ENCODE assay signal across 15 cellular contexts in genomic region chr4:1903035-1903434, GRCh38. TPM values are rescaled to one million over a fixed set of nuclear protein-coding genes. Genes with fewer than 3 reads are reported as not detected.
A peak's percentile ranks its signal among the peaks of the same experiment; 100 is the strongest.
DNase-seq lines count a peak whose midpoint lies in the region; ATAC-seq lines count a peak whose summit lies in the region.
"Had no signal": no experiment of that assay in that cellular context is flagged by ENCODE, and none has a peak within 500 bp of the region (broad histone marks: within the 10 kb centered on the region; RNA-seq: fewer than 3 reads in every experiment).

No MANE protein-coding gene starts in this region.

- intact Hi-C loops in activated CD4-positive, alpha-beta memory T cell treated with anti-CD3 and anti-CD28 coated beads for 36 hours (cut with micrococcal nuclease) = no loop called here

- no peaks in the 10 kb centered on the region for H3K9me3 Mint-ChIP-seq in activated CD4-positive, alpha-beta T cell treated with anti-CD3 and anti-CD28 coated beads, Interleukin-2, amount 10 ng/mL, durations not matched to agents 7 days and 5 days
- no peaks in the 10 kb centered on the region for H3K9me3 Mint-ChIP-seq in activated CD4-positive, alpha-beta memory T cell treated with anti-CD3 and anti-CD28 coated beads for 36 hours
- H3K9me3 Mint-ChIP-seq in stimulated activated naive B cell treated with anti-CD40 and anti-IgM and Interleukin-4, amounts not matched to agents 10 μg/mL and 1 μg/mL and 100 μg/mL, for 72 hours = no peaks in the 10 kb centered on the region
- H3K9me3 Mint-ChIP-seq in CD8-positive, alpha-beta memory T cell = no peaks in the 10 kb centered on the region

- H3K27ac ChIP-seq in CD8-positive, alpha-beta memory T cell (ENCODE audit: low read depth, low read length) = no peak overlapping the region
- H3K27ac ChIP-seq: BLaER1 treated with 17β-estradiol and CSF1 and Interleukin-3, amounts not matched to agents 10 nM and 100 nM; GM23248 had no signal

- H3K36me3 Mint-ChIP-seq in activated CD4-positive, alpha-beta T cell treated with anti-CD3 and anti-CD28 coated beads, Interleukin-2, amount 10 ng/mL, durations not matched to agents 7 days and 5 days (ENCODE audit: low read depth) = peaks cover 71% of the 10 kb centered on the region
- peaks cover 57% of the 10 kb centered on the region for H3K36me3 Mint-ChIP-seq in activated CD4-positive, alpha-beta memory T cell treated with anti-CD3 and anti-CD28 coated beads for 36 hours
- H3K36me3 Mint-ChIP-seq in stimulated activated naive B cell treated with anti-CD40 and anti-IgM and Interleukin-4, amounts not matched to agents 10 μg/mL and 1 μg/mL and 100 μg/mL, for 72 hours = peaks cover 37 to 53% of the 10 kb centered on the region in 2 donors
- peaks cover 0 to 64% (median 15%) of the 10 kb centered on the region in 3 donors for H3K36me3 Mint-ChIP-seq in CD8-positive, alpha-beta memory T cell

- no peak overlapping the region for H3K4me3 ChIP-seq in CD8-positive, alpha-beta memory T cell (ENCODE audit: low read length)
- H3K4me3 ChIP-seq: BLaER1 treated with 17β-estradiol and CSF1 and Interleukin-3, amounts not matched to agents 10 nM and 100 nM; GM23248 had no signal

- H3K27me3 Mint-ChIP-seq in activated CD4-positive, alpha-beta T cell treated with anti-CD3 and anti-CD28 coated beads, Interleukin-2, amount 10 ng/mL, durations not matched to agents 7 days and 5 days = no peaks in the 10 kb centered on the region
- H3K27me3 Mint-ChIP-seq in activated CD4-positive, alpha-beta memory T cell treated with anti-CD3 and anti-CD28 coated beads for 36 hours = no peaks in the 10 kb centered on the region
- no peaks in the 10 kb centered on the region for H3K27me3 Mint-ChIP-seq in stimulated activated naive B cell treated with anti-CD40 and anti-IgM and Interleukin-4, amounts not matched to agents 10 μg/mL and 1 μg/mL and 100 μg/mL, for 72 hours
- peaks cover 0 to 2% of the 10 kb centered on the region in 2 donors for H3K27me3 Mint-ChIP-seq in CD8-positive, alpha-beta memory T cell

- H3K36me3 ChIP-seq in CD8-positive, alpha-beta memory T cell (ENCODE audit: insufficient read depth, low read length) = peaks cover 17% of the 10 kb centered on the region

- CTCF ChIA-PET in activated CD4-positive, alpha-beta T cell treated with anti-CD3 and anti-CD28 coated beads, Interleukin-2, amount 10 ng/mL, durations not matched to agents 7 days and 5 days (lab: Charles Lee) = interaction anchor here (0.8 to 1.6 kb wide), 4 partner anchors 16 to 159 kb away, joined by 3 to 4 read pairs (median 4); no protein-coding TSS in a partner anchor
- CTCF ChIA-PET in activated CD4-positive, alpha-beta memory T cell treated with anti-CD3 and anti-CD28 coated beads for 36 hours (lab: Charles Lee) = interaction anchor here (1.1 to 6.5 kb wide), 3 partner anchors 11 to 94 kb away, joined by 3 to 55 read pairs (median 4); partner anchors contain the start of gene LETM1
- CTCF ChIA-PET in CD8-positive, alpha-beta memory T cell (lab: Charles Lee) = interaction anchor here (0.5 to 7.4 kb wide), 2 partner anchors 91 to 157 kb away, joined by 3 to 126 read pairs; no protein-coding TSS in a partner anchor

- peaks cover 14% of the 10 kb centered on the region for H3K4me1 ChIP-seq in CD8-positive, alpha-beta memory T cell (ENCODE audit: insufficient read depth, low read length)

- no peak for ATAC-seq in stimulated activated naive B cell treated with anti-CD40 and anti-IgM and Interleukin-4, amounts not matched to agents 10 μg/mL and 1 μg/mL and 100 μg/mL, for 72 hours (replicated peaks)

- H3K4me3 Mint-ChIP-seq in activated CD4-positive, alpha-beta T cell treated with anti-CD3 and anti-CD28 coated beads, Interleukin-2, amount 10 ng/mL, durations not matched to agents 7 days and 5 days = no peak overlapping the region
- H3K4me3 Mint-ChIP-seq in activated CD4-positive, alpha-beta memory T cell treated with anti-CD3 and anti-CD28 coated beads for 36 hours = no peak overlapping the region
- no peak overlapping the region for H3K4me3 Mint-ChIP-seq in stimulated activated naive B cell treated with anti-CD40 and anti-IgM and Interleukin-4, amounts not matched to agents 10 μg/mL and 1 μg/mL and 100 μg/mL, for 72 hours
- no peak overlapping the region for H3K4me3 Mint-ChIP-seq in CD8-positive, alpha-beta memory T cell

- H3K27ac Mint-ChIP-seq in activated CD4-positive, alpha-beta T cell treated with anti-CD3 and anti-CD28 coated beads, Interleukin-2, amount 10 ng/mL, durations not matched to agents 7 days and 5 days = no peak overlapping the region
- no peak overlapping the region for H3K27ac Mint-ChIP-seq in activated CD4-positive, alpha-beta memory T cell treated with anti-CD3 and anti-CD28 coated beads for 36 hours
- H3K27ac Mint-ChIP-seq in stimulated activated naive B cell treated with anti-CD40 and anti-IgM and Interleukin-4, amounts not matched to agents 10 μg/mL and 1 μg/mL and 100 μg/mL, for 72 hours = peak overlapping the region; percentile 63
- peak overlapping the region in 3 of 8 donors; percentile 11 to 37 (median 13) for H3K27ac Mint-ChIP-seq in CD8-positive, alpha-beta memory T cell

- DNase-seq in activated CD4-positive, alpha-beta T cell treated with anti-CD3 and anti-CD28 coated beads for 48 hours = peak; percentile 23
- DNase-seq in activated CD4-positive, alpha-beta T cell treated with anti-CD3 and anti-CD28 coated beads, Interleukin-2, amount 10 ng/mL, durations not matched to agents 7 days and 5 days = no peak
- DNase-seq in stimulated activated CD4-positive, alpha-beta T cell treated with anti-CD3 and anti-CD28 coated beads, Interleukin-15, amount 100 ng/mL, for 24 hours = peak; percentile 34
- DNase-seq in stimulated activated CD4-positive, alpha-beta T cell treated with anti-CD3 and anti-CD28 coated beads, Interleukin-12 subunit alpha, Interleukin-12 subunit beta, amount 100 ng/mL, for 4 hours = no peak
- DNase-seq in activated CD4-positive, alpha-beta memory T cell treated with anti-CD3 and anti-CD28 coated beads for 36 hours = peak; percentile 20
- DNase-seq in stimulated activated naive B cell treated with anti-CD40 and anti-IgM and Interleukin-4, amounts not matched to agents 10 μg/mL and 1 μg/mL and 100 μg/mL, for 72 hours = no peak
- DNase-seq in NCI-H524 (lab: John Stamatoyannopoulos, UW) = no peak
- DNase-seq in CD8-positive, alpha-beta memory T cell = no peak
- DNase-seq: GF-D8, GM23248, HCEC 1CT, NCI-H187 treated with DMSO at 0.1 percent for 48 hours, NCI-H446, OCI-M1 had no signal

- no peaks in the 10 kb centered on the region for H3K9me3 ChIP-seq in CD8-positive, alpha-beta memory T cell (ENCODE audit: low read length)
- H3K9me3 ChIP-seq: BLaER1 treated with 17β-estradiol and CSF1 and Interleukin-3, amounts not matched to agents 10 nM and 100 nM had no signal

- H3K4me1 Mint-ChIP-seq in activated CD4-positive, alpha-beta T cell treated with anti-CD3 and anti-CD28 coated beads, Interleukin-2, amount 10 ng/mL, durations not matched to agents 7 days and 5 days = peaks cover 70% of the 10 kb centered on the region
- peaks cover 37% of the 10 kb centered on the region for H3K4me1 Mint-ChIP-seq in activated CD4-positive, alpha-beta memory T cell treated with anti-CD3 and anti-CD28 coated beads for 36 hours (ENCODE audit: low read depth)
- peaks cover 9 to 11% of the 10 kb centered on the region in 2 donors for H3K4me1 Mint-ChIP-seq in stimulated activated naive B cell treated with anti-CD40 and anti-IgM and Interleukin-4, amounts not matched to agents 10 μg/mL and 1 μg/mL and 100 μg/mL, for 72 hours
- H3K4me1 Mint-ChIP-seq in CD8-positive, alpha-beta memory T cell = peaks cover 11 to 30% (median 18%) of the 10 kb centered on the region in 3 donors

- POLR2A ChIA-PET in activated CD4-positive, alpha-beta T cell treated with anti-CD3 and anti-CD28 coated beads, Interleukin-2, amount 10 ng/mL, durations not matched to agents 7 days and 5 days (lab: Charles Lee) = no interaction called here
- POLR2A ChIA-PET in activated CD4-positive, alpha-beta memory T cell treated with anti-CD3 and anti-CD28 coated beads for 36 hours (lab: Charles Lee) = no interaction called here
- POLR2A ChIA-PET in CD8-positive, alpha-beta memory T cell (lab: Charles Lee) = no interaction called here

- H3K27me3 ChIP-seq in CD8-positive, alpha-beta memory T cell (ENCODE audit: insufficient read depth, low read length, poor library complexity, severe bottlenecking) = no peaks in the 10 kb centered on the region
- H3K27me3 ChIP-seq: BLaER1 treated with 17β-estradiol and CSF1 and Interleukin-3, amounts not matched to agents 10 nM and 100 nM had no signal

RNA-seq across cellular contexts. Expression of gene NSD2, which starts 31.8 kb away (rescaled TPM):
- total RNA-seq in activated CD4-positive, alpha-beta T cell treated with anti-CD3 and anti-CD28 coated beads, Interleukin-2, amount 10 ng/mL, durations not matched to agents 7 days and 5 days = 100 to 1,000 TPM; 248 to 271 TPM
- total RNA-seq in activated CD4-positive, alpha-beta memory T cell treated with anti-CD3 and anti-CD28 coated beads for 36 hours = 100 to 1,000 TPM; 197 to 199 TPM
- total RNA-seq in CD8-positive, alpha-beta memory T cell = 100 to 1,000 TPM; 150 to 152 TPM
- polyA plus RNA-seq in CD8-positive, alpha-beta memory T cell = 9.0 TPM

RNA-seq across cellular contexts. Expression of gene LETM1, which starts 47.1 kb away (rescaled TPM):
- total RNA-seq in activated CD4-positive, alpha-beta T cell treated with anti-CD3 and anti-CD28 coated beads, Interleukin-2, amount 10 ng/mL, durations not matched to agents 7 days and 5 days = 10 to 100 TPM; 40.7 to 49.5 TPM
- 10 to 100 TPM; 41.1 to 42.6 TPM for total RNA-seq in activated CD4-positive, alpha-beta memory T cell treated with anti-CD3 and anti-CD28 coated beads for 36 hours
- total RNA-seq in CD8-positive, alpha-beta memory T cell = 10 to 100 TPM; 85.4 to 87.3 TPM
- 15.5 TPM for polyA plus RNA-seq in CD8-positive, alpha-beta memory T cell

Comparison
In these comparisons a context has a peak if more than half of its experiments do, and no peak if none do; other contexts are left out.
1. DNase-seq: peak in activated CD4-positive, alpha-beta T cell treated with anti-CD3 and anti-CD28 coated beads for 48 hours (single experiment), stimulated activated CD4-positive, alpha-beta T cell treated with anti-CD3 and anti-CD28 coated beads, Interleukin-15, amount 100 ng/mL, for 24 hours (single experiment) and activated CD4-positive, alpha-beta memory T cell treated with anti-CD3 and anti-CD28 coated beads for 36 hours (single experiment); none in activated CD4-positive, alpha-beta T cell treated with anti-CD3 and anti-CD28 coated beads, Interleukin-2, amount 10 ng/mL, durations not matched to agents 7 days and 5 days (single experiment), stimulated activated CD4-positive, alpha-beta T cell treated with anti-CD3 and anti-CD28 coated beads, Interleukin-12 subunit alpha, Interleukin-12 subunit beta, amount 100 ng/mL, for 4 hours (single experiment), stimulated activated naive B cell treated with anti-CD40 and anti-IgM and Interleukin-4, amounts not matched to agents 10 μg/mL and 1 μg/mL and 100 μg/mL, for 72 hours (single experiment), NCI-H524 (0 of 2) and CD8-positive, alpha-beta memory T cell (0 of 5).